ENCODE assay signal across 8 cellular contexts in the genomic region with DNA sequence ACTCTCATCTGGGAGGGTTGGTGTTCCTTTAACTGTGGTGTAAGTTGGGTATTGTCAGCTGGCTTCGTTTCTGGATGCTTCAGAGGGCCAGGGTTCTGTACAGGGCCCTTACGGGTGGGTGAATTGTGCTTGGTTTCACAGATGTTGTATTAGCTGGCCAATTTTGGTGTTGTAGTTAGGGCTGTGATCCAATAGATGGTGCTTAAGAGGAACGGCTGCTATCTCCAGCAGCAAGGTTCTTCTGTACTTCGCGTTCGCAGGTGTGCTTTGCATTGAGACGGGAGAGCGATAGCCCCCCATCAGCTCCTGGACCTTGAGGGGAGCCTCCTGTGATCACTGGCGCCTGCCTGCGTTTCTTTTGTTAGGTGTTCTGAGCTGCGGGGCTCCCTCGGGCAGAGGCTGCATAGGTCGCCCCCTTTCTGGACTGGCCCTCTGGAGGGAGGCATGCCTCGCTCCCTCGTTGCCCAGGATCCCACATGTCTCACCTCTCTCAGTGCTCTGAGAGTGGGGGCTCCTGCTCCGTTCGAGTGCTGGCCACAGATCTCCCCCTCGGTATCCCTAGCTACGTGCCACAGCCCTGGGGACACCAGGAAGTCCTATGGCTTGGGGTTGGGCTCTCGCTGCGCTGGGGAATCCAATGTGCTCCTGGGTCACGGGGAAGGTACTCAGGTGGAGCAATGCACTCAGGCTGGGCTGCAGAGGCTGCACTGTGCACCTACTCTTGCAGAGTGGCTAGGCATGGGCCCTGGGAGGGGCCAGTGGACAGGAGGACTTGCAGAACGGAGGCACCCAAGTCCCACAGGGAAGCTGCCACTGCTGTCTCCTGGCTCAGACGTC. TPM values are rescaled to one million over a fixed set of nuclear protein-coding genes. Genes with fewer than 3 reads are reported as not detected.
DNase-seq lines count a peak whose midpoint lies in the region; ATAC-seq lines count a peak whose summit lies in the region.

No MANE protein-coding gene starts in this region.

- 30% methylated on average over 24 of the region's 24 CpGs for WGBS in thymus

- peak overlapping the region; percentile 53 for H3K9ac ChIP-seq in SK-N-MC (ENCODE audit: insufficient read length)

- H3K27me3 Mint-ChIP-seq in dendritic cell treated with granulocyte-macrophage colony-stimulating factor and Interleukin-4, amounts not matched to agents 40 ng/mL and 50 ng/mL, for 4 days: peaks cover 11% of the 10 kb centered on the region

- peak overlapping the region; percentile 73 for H3K4me3 Mint-ChIP-seq in dendritic cell treated with granulocyte-macrophage colony-stimulating factor and Interleukin-4, amounts not matched to agents 40 ng/mL and 50 ng/mL, for 4 days

- DNase-seq in DMS53 (lab: John Stamatoyannopoulos, UW) (peak; percentile 81), HT-29 (ENCODE audit: low spot score) (peak; percentile 71), SK-N-MC (ENCODE audit: low read depth, low spot score) (no peak), lung microvascular endothelial cell (ENCODE audit: low read depth in 2 of 2) (peak; percentile 25 to 48)

- intact Hi-C loops in dendritic cell treated with granulocyte-macrophage colony-stimulating factor and Interleukin-4, amounts not matched to agents 40 ng/mL and 50 ng/mL, for 4 days (cut with micrococcal nuclease): no loop called here

- H3K27me3 ChIP-seq in thymus (ENCODE audit: control insufficient read depth, insufficient read depth): peaks cover 3% of the 10 kb centered on the region

- ATAC-seq in GM21360 (IDR thresholded peaks at IDR 0.05; ENCODE audit: unreplicated experiment) (peak; percentile 23), HG02623 (IDR thresholded peaks at IDR 0.05; ENCODE audit: unreplicated experiment) (no peak)

- H3K4me3 ChIP-seq in SK-N-MC (peak overlapping the region; percentile 71), thymus (ENCODE audit: low read length) (peak overlapping the region; percentile 44)

- H3K4me1 ChIP-seq in thymus (ENCODE audit: control insufficient read depth, insufficient read depth, low read length): peaks cover 12% of the 10 kb centered on the region

- H3K4me1 Mint-ChIP-seq in dendritic cell treated with granulocyte-macrophage colony-stimulating factor and Interleukin-4, amounts not matched to agents 40 ng/mL and 50 ng/mL, for 4 days (ENCODE audit: low read depth): peaks cover 34% of the 10 kb centered on the region

- H3K36me3 ChIP-seq in SK-N-MC (ENCODE audit: insufficient read depth, low read length) (no peaks in the 10 kb centered on the region), thymus (ENCODE audit: control insufficient read depth, insufficient read depth) (no peaks in the 10 kb centered on the region)

- peak overlapping the region; percentile 57; the same call in 1 of the 2 replicates for H3K27ac ChIP-seq in SK-N-MC
- peak overlapping the region; percentile 18 for H3K27ac ChIP-seq in thymus (ENCODE audit: low read depth)

- no peaks in the 10 kb centered on the region for H3K9me3 ChIP-seq in SK-N-MC (ENCODE audit: low read depth, low read length)
- no peaks in the 10 kb centered on the region for H3K9me3 ChIP-seq in thymus (ENCODE audit: control insufficient read depth)

- H3K36me3 Mint-ChIP-seq in dendritic cell treated with granulocyte-macrophage colony-stimulating factor and Interleukin-4, amounts not matched to agents 40 ng/mL and 50 ng/mL, for 4 days (ENCODE audit: low read depth): no peaks in the 10 kb centered on the region

- no peaks in the 10 kb centered on the region for H3K9me3 Mint-ChIP-seq in dendritic cell treated with granulocyte-macrophage colony-stimulating factor and Interleukin-4, amounts not matched to agents 40 ng/mL and 50 ng/mL, for 4 days

- peak overlapping the region; percentile 88 for H3K27ac Mint-ChIP-seq in dendritic cell treated with granulocyte-macrophage colony-stimulating factor and Interleukin-4, amounts not matched to agents 40 ng/mL and 50 ng/mL, for 4 days

RNA-seq across cellular contexts. Expression of a gene that starts 0.8 kb away (rescaled TPM):
- not detected in 2 replicates for total RNA-seq in HT-29 (2014; rRNA removed; shearing (Covaris generic))
- not detected in 2 replicates for total RNA-seq in lung microvascular endothelial cell
- polyA plus RNA-seq in thymus: 0.09 TPM

RNA-seq across cellular contexts. Expression of a gene that starts 58.7 kb away (rescaled TPM):
- total RNA-seq in HT-29 (2014; rRNA removed; shearing (Covaris generic)): 15.8 and 19.9 TPM in 2 replicates
- total RNA-seq in lung microvascular endothelial cell: 8.3 and 11.5 TPM in 2 replicates
- polyA plus RNA-seq in thymus: 1.9 TPM
